Comparison of ENCODE assay signal across 24 cellular contexts in genomic region chr2:144706671-144707070, GRCh38.
"Had no signal": no experiment of that assay in that cellular context is flagged by ENCODE, and none has a peak within 500 bp of the region (broad histone marks: within the 10 kb centered on the region; RNA-seq: fewer than 3 reads in every experiment).

No MANE protein-coding gene starts in this region.

- H3K9me2 ChIP-seq: SK-N-SH had no signal

- H3K36me3 ChIP-seq: adrenal gland, breast epithelium, SJCRH30 had no signal

- H3K9me3 ChIP-seq: adrenal gland, body of pancreas, breast epithelium, SJCRH30, SK-N-SH had no signal

- H3K4me2 ChIP-seq: SK-N-SH had no signal

- H3K4me1 ChIP-seq: body of pancreas, breast epithelium had no signal

- DNase-seq: activated CD4-positive, alpha-beta T cell treated with anti-CD3 and anti-CD28 coated beads, Interleukin-2, amount 10 ng/mL, durations not matched to agents 24 days and 14 days; activated CD4-positive, alpha-beta T cell treated with anti-CD3 and anti-CD28 coated beads, Interleukin-2, amount 50 U/mL, for 48 hours; activated CD8-positive, alpha-beta T cell treated with anti-CD3 and anti-CD28 coated beads, Interleukin-2, amount 10 ng/mL, durations not matched to agents 7 days and 5 days; activated gamma-delta T cell treated with Interleukin-2 at 50 U/mL for 16 hours; activated naive CD4-positive, alpha-beta T cell treated with anti-CD3 and anti-CD28 coated beads for 36 hours; activated T-cell treated with anti-CD3 and anti-CD28 coated beads, Interleukin-2, amount 50 U/mL, for 4 hours; adrenal gland; body of pancreas; NCI-H1048; NCI-H1105 treated with DMSO at 0.1 percent for 48 hours; NCI-H1436; NCI-H1694; NCI-H1930; NCI-H2081 treated with DMSO at 0.1 percent for 48 hours; NCI-H226; NCI-H524 treated with DMSO at 0.1 percent for 48 hours; NK-92 treated with Interleukin-12 subunit alpha and Interleukin-12 subunit beta, amount 100 ng/mL, for 24 hours; Right ventricle myocardium superior; SJCRH30; SK-N-SH had no signal

- H3K27me3 ChIP-seq: adrenal gland, body of pancreas, breast epithelium, SJCRH30 had no signal

- H3K27ac ChIP-seq: adrenal gland, body of pancreas, breast epithelium, SJCRH30 had no signal

- FAIRE-seq: astrocyte, TTC549 had no signal

- ATAC-seq: activated CD8-positive, alpha-beta T cell treated with anti-CD3 and anti-CD28 coated beads, Interleukin-2, amount 10 ng/mL, durations not matched to agents 7 days and 5 days; activated naive CD4-positive, alpha-beta T cell treated with anti-CD3 and anti-CD28 coated beads, Interleukin-2, amount 50 U/mL, for 72 hours; activated T-cell treated with anti-CD3 and anti-CD28 coated beads, Interleukin-2, amount 50 U/mL, for 4 hours; body of pancreas had no signal

- H3K9ac ChIP-seq: SK-N-SH had no signal

- H3K4me3 ChIP-seq: adrenal gland, body of pancreas, breast epithelium, SJCRH30 had no signal
